In the genomic region with DNA sequence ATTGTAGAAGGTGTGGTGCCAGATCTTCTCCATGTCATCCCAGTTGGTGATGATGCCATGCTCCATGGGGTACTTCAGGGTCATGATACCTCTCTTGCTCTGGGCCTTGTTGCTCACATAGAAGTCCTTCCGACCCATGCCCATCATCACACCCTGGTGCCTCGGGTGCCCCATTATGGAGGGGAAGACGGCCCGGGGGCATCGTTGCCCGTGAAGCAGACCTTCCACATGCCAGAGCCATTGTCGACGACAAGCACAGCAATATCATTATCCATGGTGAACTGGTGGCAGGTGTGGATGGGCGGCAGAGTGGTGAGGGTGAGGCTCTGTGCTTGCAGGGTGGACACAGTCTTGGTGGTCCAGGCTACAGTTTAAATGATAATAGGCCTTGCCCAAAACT, we compare ENCODE assay signal across 36 cellular contexts. TPM values are rescaled to one million over a fixed set of nuclear protein-coding genes. Genes with fewer than 3 reads are reported as not detected.
DNase-seq lines count a peak whose midpoint lies in the region; ATAC-seq, FAIRE-seq and TF ChIP-seq lines count a peak whose summit lies in the region.
"Had no signal": no experiment of that assay in that cellular context is flagged by ENCODE, and none has a peak within 500 bp of the region (broad histone marks: within the 10 kb centered on the region; RNA-seq: fewer than 3 reads in every experiment).

No MANE protein-coding gene starts in this region.

- no peak for ATAC-seq in HG03095 (IDR thresholded peaks at IDR 0.05; ENCODE audit: unreplicated experiment)
- no peak for ATAC-seq in GM19351 (IDR thresholded peaks at IDR 0.05; ENCODE audit: unreplicated experiment)
- ATAC-seq: A549; CD8-positive, alpha-beta T cell had no signal

- no peak overlapping the region for H3K4me3 ChIP-seq in neutrophil (ENCODE audit: low read depth in 1 of 2, low read length in 1 of 2)
- H3K4me3 ChIP-seq in Karpas-422 (ENCODE audit: low read length) = no peak overlapping the region
- H3K4me3 ChIP-seq: A549; BLaER1; BLaER1 treated with 17β-estradiol and CSF1 and Interleukin-3, amounts not matched to agents 10 nM and 100 nM had no signal

- peaks cover 21% of the 10 kb centered on the region for H3K36me3 ChIP-seq in neutrophil
- peaks cover 18% of the 10 kb centered on the region for H3K36me3 ChIP-seq in Karpas-422 (ENCODE audit: insufficient read depth, low read length)

- peaks cover 11% of the 10 kb centered on the region for H3K79me2 ChIP-seq in Karpas-422 (ENCODE audit: low read length)

- H3K27me3 ChIP-seq in neutrophil = no peaks in the 10 kb centered on the region
- H3K27me3 ChIP-seq in Karpas-422 (ENCODE audit: low read length) = no peaks in the 10 kb centered on the region
- H3K27me3 ChIP-seq: BE2C; BLaER1; BLaER1 treated with 17β-estradiol and CSF1 and Interleukin-3, amounts not matched to agents 10 nM and 100 nM had no signal

- no peaks in the 10 kb centered on the region for H4K20me1 ChIP-seq in Karpas-422 (ENCODE audit: insufficient read depth, low read depth, low read length)
- H4K20me1 ChIP-seq: BLaER1 had no signal

- H3K36me3 Mint-ChIP-seq in CD14-positive monocyte (peaks cover 60 to 87% of the 10 kb centered on the region in 2 donors), endothelial cell (ENCODE audit: low read depth, unreplicated experiment) (peaks cover 43% of the 10 kb centered on the region)

- peak; percentile 52 for FAIRE-seq in urothelium cell line (lab: Jason Lieb, UNC)
- FAIRE-seq: A204.1, A549, D721Med had no signal

- H3K27ac ChIP-seq in neutrophil = peak overlapping the region; percentile 23
- H3K27ac ChIP-seq in Karpas-422 (ENCODE audit: low read length) = no peak overlapping the region
- H3K27ac ChIP-seq: 22Rv1; A549; BLaER1; BLaER1 treated with 17β-estradiol and CSF1 and Interleukin-3, amounts not matched to agents 10 nM and 100 nM; C4-2B had no signal

- no peak overlapping the region for H3K4me3 Mint-ChIP-seq in CD14-positive monocyte
- peak overlapping the region; percentile 49 for H3K4me3 Mint-ChIP-seq in endothelial cell (ENCODE audit: unreplicated experiment)
- H3K4me3 Mint-ChIP-seq: B cell; CD4-positive, alpha-beta T cell; CD8-positive, alpha-beta memory T cell; CD8-positive, alpha-beta T cell had no signal

- H2AFZ ChIP-seq in Karpas-422 (ENCODE audit: low read length) = no peak overlapping the region

- H3K27me3 Mint-ChIP-seq in CD14-positive monocyte (ENCODE audit: low read depth in 3 of 3) (no peaks in the 10 kb centered on the region), endothelial cell (ENCODE audit: unreplicated experiment) (peaks cover 6% of the 10 kb centered on the region)
- H3K27me3 Mint-ChIP-seq: B cell; CD4-positive, alpha-beta memory T cell; CD4-positive, alpha-beta T cell; CD4-positive, CD25-positive, alpha-beta regulatory T cell; CD8-positive, alpha-beta memory T cell had no signal

- no peaks in the 10 kb centered on the region for H3K9me3 ChIP-seq in neutrophil
- H3K9me3 ChIP-seq in Karpas-422 (ENCODE audit: low read length) = no peaks in the 10 kb centered on the region
- H3K9me3 ChIP-seq: A549, BE2C, BLaER1, Caco-2 had no signal

- H3K4me1 Mint-ChIP-seq in CD14-positive monocyte (peaks cover 3% of the 10 kb centered on the region), endothelial cell (ENCODE audit: unreplicated experiment) (no peaks in the 10 kb centered on the region)
- H3K4me1 Mint-ChIP-seq: B cell had no signal

- intact Hi-C loops in CD14-positive monocyte (cut with micrococcal nuclease) = no loop called here

- H3K27ac Mint-ChIP-seq in CD14-positive monocyte (peak overlapping the region in 4 of 7 donors; percentile 51 to 70 (median 59)), endothelial cell (ENCODE audit: unreplicated experiment) (no peak overlapping the region)
- H3K27ac Mint-ChIP-seq: B cell; CD4-positive, alpha-beta T cell; CD4-positive, CD25-positive, alpha-beta regulatory T cell; CD8-positive, alpha-beta T cell had no signal

- H3K9me2 ChIP-seq in Karpas-422 (replicated peaks; ENCODE audit: insufficient read depth, low read length) = no peaks in the 10 kb centered on the region

- no peak overlapping the region for H3K4me2 ChIP-seq in Karpas-422 (ENCODE audit: low read depth, low read length, poor library complexity, severe bottlenecking)
- H3K4me2 ChIP-seq: A549; BLaER1; BLaER1 treated with 17β-estradiol and CSF1 and Interleukin-3, amounts not matched to agents 10 nM and 100 nM had no signal

- no peak for TF ChIP-seq CTCF in CD14-positive monocyte (IDR thresholded peaks at IDR 0.05)
- TF ChIP-seq CTCF in endothelial cell (IDR thresholded peaks at IDR 0.05; ENCODE audit: unreplicated experiment) = no peak
- TF ChIP-seq CTCF in neutrophil (IDR thresholded peaks at IDR 0.05) = no peak

- peaks cover 9 to 36% (median 15%) of the 10 kb centered on the region in 7 donors for H3K9me3 Mint-ChIP-seq in CD14-positive monocyte
- peaks cover 11% of the 10 kb centered on the region for H3K9me3 Mint-ChIP-seq in endothelial cell (ENCODE audit: unreplicated experiment)

- H3K4me1 ChIP-seq in neutrophil (ENCODE audit: control insufficient read depth in 1 of 2, insufficient read depth in 1 of 2, low read depth in 1 of 2, low read length in 1 of 2) = peaks cover 31 to 34% of the 10 kb centered on the region in 2 experiments
- no peaks in the 10 kb centered on the region for H3K4me1 ChIP-seq in Karpas-422 (ENCODE audit: low read length)
- H3K4me1 ChIP-seq: BE2C, BLaER1, Caco-2 had no signal

- no peak overlapping the region for H3K9ac ChIP-seq in Karpas-422 (ENCODE audit: low read length)
- H3K9ac ChIP-seq: BLaER1; BLaER1 treated with 17β-estradiol and CSF1 and Interleukin-3, amounts not matched to agents 10 nM and 100 nM had no signal

- DNase-seq in CD14-positive monocyte (ENCODE audit: low spot score) (no peak), endothelial cell (ENCODE audit: low spot score) (no peak), urothelium cell line (ENCODE audit: low spot score) (no peak), amniotic stem cell (lab: John Stamatoyannopoulos, UW) (no peak), Karpas-422 (no peak)
- DNase-seq: 8988T; ACHN; AML-193; BE2C; C1 segment of cervical spinal cord; Caco-2; Calu3; CD4-positive, alpha-beta memory T cell; CD4-positive, alpha-beta T cell; CD4-positive, CD25-positive, alpha-beta regulatory T cell; CD8-positive, alpha-beta memory T cell; CD8-positive, alpha-beta T cell; COR-L47; DMS 273 treated with DMSO at 0.1 percent for 48 hours; DMS153; DMS53; DMS79; DMS79 treated with DMSO at 0.1 percent for 48 hours; DND-41; EL had no signal

RNA-seq across cellular contexts. Expression of a gene that starts 24.8 kb away (rescaled TPM):
- 1 to 10 TPM; 2.9 to 4.8 TPM for polyA plus RNA-seq in CD14-positive monocyte
- 16.9 TPM for total RNA-seq in endothelial cell (ENCODE audit: unreplicated experiment)
- total RNA-seq in Karpas-422 (2014; rRNA removed; shearing (Covaris generic); ENCODE audit: low replicate concordance) = 46.8 and 50.7 TPM in 2 replicates
